Comparison of ENCODE assay signal across 10 cellular contexts in the genomic region with DNA sequence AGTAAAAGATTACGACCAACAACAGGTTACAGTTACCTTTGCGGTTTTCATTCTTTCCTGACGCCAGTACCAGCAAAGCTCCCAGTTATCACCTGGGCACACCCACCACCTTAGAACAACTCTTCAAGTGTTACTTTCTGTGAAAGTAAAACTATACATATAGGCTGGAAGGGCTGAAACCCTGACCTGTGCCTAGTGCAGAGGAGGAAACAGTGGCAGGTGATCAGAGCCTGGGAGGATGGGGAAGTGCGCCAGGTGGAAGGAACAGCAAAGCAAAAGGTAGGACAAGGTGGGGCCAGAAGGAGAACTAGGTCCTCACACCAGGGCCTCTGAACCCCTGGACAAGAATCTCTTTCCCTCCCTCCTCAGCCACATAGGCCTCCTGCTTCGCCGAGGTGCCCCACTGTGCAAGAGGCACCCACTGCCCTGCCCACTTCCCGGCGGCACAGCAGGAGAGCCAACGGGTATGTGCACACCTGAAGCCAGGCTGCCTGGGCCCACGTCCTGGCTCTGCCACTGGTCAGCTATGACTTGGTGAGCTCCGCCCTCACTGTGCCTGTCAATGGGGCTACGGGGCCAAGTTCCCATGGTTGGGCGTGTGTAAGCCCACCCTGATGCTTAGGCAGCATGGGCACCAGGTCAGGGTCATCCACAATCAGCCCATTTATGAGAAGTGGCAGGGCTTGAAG. TPM values are rescaled to one million over a fixed set of nuclear protein-coding genes. Genes with fewer than 3 reads are reported as not detected.
DNase-seq lines count a peak whose midpoint lies in the region; ATAC-seq, FAIRE-seq and TF ChIP-seq lines count a peak whose summit lies in the region.
"Had no signal": no experiment of that assay in that cellular context is flagged by ENCODE, and none has a peak within 500 bp of the region (broad histone marks: within the 10 kb centered on the region; RNA-seq: fewer than 3 reads in every experiment).

No MANE protein-coding gene starts in this region.

- no peak for TF ChIP-seq EP300 in GM12878 (IDR thresholded peaks at IDR 0.05; ENCODE audit: borderline replicate concordance in 1 of 2, control insufficient read depth in 1 of 2, low read depth in 2 of 2, low read length in 2 of 2)

- CTCF ChIA-PET in MCF 10A (lab: Yijun Ruan, JAX) (interaction anchor here (0.6 to 2.5 kb wide), 2 partner anchors 22 to 46 kb away, joined by 3 to 10 read pairs; no protein-coding TSS in a partner anchor), GM12878 (lab: Yijun Ruan, JAX) (interaction anchor here (1.4 to 1.5 kb wide), 3 partner anchors 21 to 53 kb away, joined by 4 to 6 read pairs (median 4); no protein-coding TSS in a partner anchor)

- SMC1A ChIA-PET in GM12878 (lab: Charles Lee; ENCODE audit: uncharacterized antibody, unreplicated experiment), result no interaction called here

- ATAC-seq in GM12878 (no peak), lung (ENCODE audit: insufficient read depth, low FRiP score) (no peak)
- ATAC-seq: SK-N-SH treated with all-trans-retinoic acid at 6 μM for 48 hours had no signal

- no peaks in the 10 kb centered on the region for H3K36me3 ChIP-seq in breast epithelium
- no peaks in the 10 kb centered on the region for H3K36me3 ChIP-seq in GM12878 (ENCODE audit: control insufficient read depth in 2 of 2, insufficient read depth in 2 of 2, low read length in 1 of 2)
- H3K36me3 ChIP-seq in lung (ENCODE audit: control insufficient read depth in 2 of 2, insufficient read depth in 2 of 2, low read length in 2 of 2), result no peaks in the 10 kb centered on the region

- no peak for FAIRE-seq in GM12878 (lab: Jason Lieb, UNC)

- no peak overlapping the region for H3K9ac ChIP-seq in GM12878 (ENCODE audit: control insufficient read depth, insufficient read depth, low read length)

- intact Hi-C loops in breast epithelium (cut with DNase I; ENCODE audit: low total_unique reads), result no loop called here
- intact Hi-C loops in MCF 10A (cut with micrococcal nuclease), result no loop called here
- intact Hi-C loops in GM12878 (cut with micrococcal nuclease; ENCODE audit: unreplicated experiment), result no loop called here

- no TSS peak for BruUV-seq in MCF 10A (replicated peaks; lab: Mats Ljungman, UMichigan)
- no TSS peak for BruUV-seq in GM12878 (replicated peaks; lab: Mats Ljungman, UMichigan)

- peaks cover 10% of the 10 kb centered on the region for H3K36me3 Mint-ChIP-seq in MCF 10A (ENCODE audit: insufficient read depth, unreplicated experiment)

- POLR2A ChIA-PET in MCF 10A (lab: Yijun Ruan, JAX) (no interaction called here), GM12878 (lab: Charles Lee) (interaction anchor here (0.9 kb wide), 1 partner anchor 26 kb away, joined by 3 read pairs; no protein-coding TSS in a partner anchor)

- 85% methylated on average over 13 of the region's 13 CpGs for WGBS in GM12878 (ENCODE audit: insufficient coverage, insufficient replicate concordance, low lambda C conversion rate, missing lambda C conversion rate)
- 87 to 91% methylated on average over 13 of the region's 13 CpGs for WGBS in lung, 2 donors

- H3K9me3 Mint-ChIP-seq in MCF 10A (ENCODE audit: unreplicated experiment), result peaks cover 4% of the 10 kb centered on the region

- H3K4me1 Mint-ChIP-seq in MCF 10A (ENCODE audit: insufficient read depth, unreplicated experiment), result peaks cover 32% of the 10 kb centered on the region

- H3K9me3 ChIP-seq in breast epithelium, result no peaks in the 10 kb centered on the region
- no peaks in the 10 kb centered on the region for H3K9me3 ChIP-seq in GM12878 (replicated peaks; ENCODE audit: control insufficient read depth, insufficient read depth, low read length)
- no peaks in the 10 kb centered on the region for H3K9me3 ChIP-seq in lung (ENCODE audit: control insufficient read depth in 2 of 2, insufficient read depth in 1 of 2, low read length in 1 of 2)

- peak in 1 of 2 donors; percentile 45 for DNase-seq in breast epithelium (ENCODE audit: low spot score in 2 of 2)
- DNase-seq in MCF 10A (ENCODE audit: unreplicated experiment), result no peak
- DNase-seq in GM12878 (ENCODE audit: low read depth, low spot score), result no peak
- DNase-seq in lung (ENCODE audit: low spot score), result no peak
- DNase-seq in DMS 273 treated with DMSO at 0.1 percent for 48 hours (lab: John Stamatoyannopoulos, UW), result no peak
- DNase-seq in NCI-H1694 (lab: John Stamatoyannopoulos, UW), result no peak
- DNase-seq in medulla oblongata (ENCODE audit: extremely low spot score), result no peak
- DNase-seq: NCI-H2171 had no signal

- H3K27ac ChIP-seq in breast epithelium (peak overlapping the region; percentile 76 to 88), GM12878 (ENCODE audit: control insufficient read depth, insufficient read depth) (no peak overlapping the region), lung (ENCODE audit: low read depth in 1 of 2, low read length in 1 of 2) (peak overlapping the region; percentile 24 to 57), temporal lobe (ENCODE audit: low read depth, low read length) (peak overlapping the region; percentile 27)

- H3K4me2 ChIP-seq in GM12878 (ENCODE audit: control insufficient read depth, insufficient read depth), result peak overlapping the region; percentile 35; the same call in 1 of the 2 replicates

- no peak overlapping the region for H3K27ac Mint-ChIP-seq in MCF 10A (ENCODE audit: low read depth, unreplicated experiment)

- RAD21 ChIA-PET in GM12878 (lab: Charles Lee; ENCODE audit: unreplicated experiment), result no interaction called here

- H2AFZ ChIP-seq in GM12878 (ENCODE audit: control insufficient read depth, low read depth, low read length), result no peak overlapping the region

- in situ Hi-C loops in GM12878 (cut with MboI), result no loop called here

- H3K4me1 ChIP-seq in breast epithelium (peaks cover 8 to 16% of the 10 kb centered on the region in 2 donors), GM12878 (ENCODE audit: control insufficient read depth, insufficient read depth, low read length) (peaks cover 21% of the 10 kb centered on the region), lung (ENCODE audit: control insufficient read depth in 2 of 2, insufficient read depth in 2 of 2, low read length in 2 of 2) (peaks cover 36 to 46% of the 10 kb centered on the region in 2 donors)

- H3K27me3 Mint-ChIP-seq in MCF 10A (ENCODE audit: insufficient read depth, unreplicated experiment), result no peaks in the 10 kb centered on the region

- no peaks in the 10 kb centered on the region; the same call in 1 of the 2 replicates for H4K20me1 ChIP-seq in GM12878 (ENCODE audit: control insufficient read depth, insufficient read depth)

- TF ChIP-seq RAD21 in GM12878 (IDR thresholded peaks at IDR 0.05; ENCODE audit: insufficient read depth, low read depth, low read length), result no peak

- TF ChIP-seq CTCF in breast epithelium (IDR thresholded peaks at IDR 0.05) (no peak), MCF 10A (IDR thresholded peaks at IDR 0.05; ENCODE audit: unreplicated experiment) (no peak), GM12878 (IDR thresholded peaks at IDR 0.05 in 2 of 3, conservative IDR thresholded peaks at IDR 0.05 in 1 of 3; ENCODE audit: control insufficient read depth in 2 of 3, extremely low read depth in 1 of 3, insufficient read depth in 1 of 3, low read depth in 3 of 3, low read length in 3 of 3) (no peak), lung (IDR thresholded peaks at IDR 0.05; ENCODE audit: control extremely low read depth, extremely low read depth) (no peak)

- H3K27me3 ChIP-seq in breast epithelium, result no peaks in the 10 kb centered on the region
- no peaks in the 10 kb centered on the region for H3K27me3 ChIP-seq in GM12878 (replicated peaks in 1 of 2; ENCODE audit: control insufficient read depth in 2 of 2, insufficient read depth in 2 of 2, low read length in 1 of 2)
- no peaks in the 10 kb centered on the region for H3K27me3 ChIP-seq in lung (ENCODE audit: control insufficient read depth, insufficient read depth)

- no peak overlapping the region for H3K4me3 Mint-ChIP-seq in MCF 10A (ENCODE audit: unreplicated experiment)

- H3K79me2 ChIP-seq in GM12878 (ENCODE audit: control insufficient read depth, insufficient read depth, low read length), result peaks cover 62% of the 10 kb centered on the region

- H3K4me3 ChIP-seq in breast epithelium (peak overlapping the region in 1 of 3 donors; percentile 6), GM12878 (no peak overlapping the region), lung (no peak overlapping the region)

- TF ChIP-seq POLR2A in breast epithelium (IDR thresholded peaks at IDR 0.05), result no peak
- no peak for TF ChIP-seq POLR2A in GM12878 (IDR thresholded peaks at IDR 0.05; ENCODE audit: low read depth, low read length)

TF ChIP-seq in GM12878, 131 proteins besides CTCF, POLR2A, EP300 and RAD21 (continues in another document):
- 0 out of 2 replicates have a peak, but pooled peaks have one; percentile 19 for TF ChIP-seq EED (IDR thresholded peaks at IDR 0.05; ENCODE audit: low read depth)

RNA-seq across cellular contexts. Expression of a gene that starts 26.9 kb away (rescaled TPM):
- total RNA-seq in breast epithelium (10 to 100 TPM; 22.8 to 56.0 (median 26.5) TPM), MCF 10A (2022) (23.1 and 23.5 TPM in 2 replicates), GM12878 (2014; rRNA removed) (19.2 and 20.2 TPM in 2 replicates), GM12878 (2014; rRNA removed; fragmentation: Illumina TruSeq; extraction: Trizol) (13.6 and 14.4 TPM in 2 replicates), GM12878 (2021) (24.1 and 25.5 TPM in 2 replicates), lung (10 to 100 TPM; 32.9 to 33.2 TPM), temporal lobe (25.1 TPM)
- 24.1 and 27.6 TPM in 2 replicates for total RNA-seq in GM12878 (2013; cell fraction: nucleolus; rRNA removed)
- 6.3 TPM for polyA plus RNA-seq in GM12878 (2011; ENCODE audit: low read depth)
- polyA plus RNA-seq in GM12878 (2011; rRNA removed) (4.2 and 5.3 TPM in 2 replicates), GM12878 (2014; fragmentation: Illumina TruSeq; extraction: Trizol) (10.1 and 11.9 TPM in 2 replicates), GM12878 (2014; fragmentation: Nextera tagmentation; extraction: Ambion mirVana) (1 to 10 TPM; 5.8 to 7.0 TPM), GM12878 (2014; rRNA removed) (14.5 and 16.1 TPM in 2 replicates), GM12878 (2016; fragmentation: Nextera tagmentation; extraction: Ambion mirVana) (10 to 100 TPM; 14.3 to 15.1 TPM), lung (10 to 100 TPM; 13.8 to 20.0 TPM)
- 6.6 and 7.1 TPM in 2 replicates for polyA plus RNA-seq in GM12878 (2011; cell fraction: cytosol; rRNA removed)
- 8.7 and 12.9 TPM in 2 replicates for polyA plus RNA-seq in GM12878 (2011; cell fraction: nucleus; rRNA removed)
- polyA plus RNA-seq in GM12878 (2012), result 10.9 and 13.5 TPM in 2 replicates
- 6.7 and 7.2 TPM in 2 replicates for polyA minus RNA-seq in GM12878 (2011; rRNA and poly(A)+ RNA removed)
- polyA minus RNA-seq in GM12878 (2011; cell fraction: cytosol; rRNA and poly(A)+ RNA removed), result 3.2 and 3.7 TPM in 2 replicates
- 5.0 and 9.8 TPM in 2 replicates for polyA minus RNA-seq in GM12878 (2011; cell fraction: nucleus; rRNA and poly(A)+ RNA removed)
